Comparison of ENCODE assay signal across 1 cellular context in the genomic region with DNA sequence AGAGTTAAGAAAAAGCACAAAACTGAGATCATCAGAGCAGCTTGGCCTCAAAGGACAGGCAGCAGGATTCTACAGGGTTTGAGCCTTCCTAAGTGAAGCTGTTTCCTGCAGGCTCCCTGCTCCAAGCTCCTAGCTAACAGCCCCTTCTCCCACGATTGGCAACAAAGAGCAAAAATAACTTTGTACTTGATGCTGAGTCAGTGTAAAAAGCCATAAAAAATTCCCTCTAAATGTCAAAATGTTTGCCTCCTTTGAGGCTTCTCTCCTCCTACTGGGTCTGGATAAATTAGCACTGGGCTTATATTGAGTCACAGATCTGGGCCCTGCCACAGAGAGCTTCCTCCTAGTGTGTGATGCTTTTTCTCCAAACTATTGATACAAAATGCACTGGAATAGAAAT.
TF ChIP-seq lines count a peak whose summit lies in the region.

No MANE protein-coding gene starts in this region.

TF ChIP-seq in IMR-90, 13 proteins besides CTCF, POLR2A, EP300 and RAD21:
- no peak for TF ChIP-seq USF2 (IDR thresholded peaks at IDR 0.05; ENCODE audit: low read depth, low read length)
- no peak for TF ChIP-seq CHD1 (IDR thresholded peaks at IDR 0.05; ENCODE audit: low read depth, low read length)
- no peak for TF ChIP-seq MXI1 (IDR thresholded peaks at IDR 0.05; ENCODE audit: borderline replicate concordance, low read depth, low read length)
- no peak for TF ChIP-seq CEBPB (IDR thresholded peaks at IDR 0.05; ENCODE audit: low read depth, low read length)
- no peak for TF ChIP-seq SMC3 (IDR thresholded peaks at IDR 0.05; ENCODE audit: low read depth, low read length)
- TF ChIP-seq ELK1 (IDR thresholded peaks at IDR 0.05; ENCODE audit: borderline replicate concordance, low read depth, low read length): no peak
- no peak for TF ChIP-seq RFX5 (IDR thresholded peaks at IDR 0.05; ENCODE audit: low read depth, low read length)
- no peak for TF ChIP-seq RCOR1 (IDR thresholded peaks at IDR 0.05; ENCODE audit: insufficient replicate concordance, low read length)
- TF ChIP-seq BHLHE40 (IDR thresholded peaks at IDR 0.05; ENCODE audit: low read depth, low read length): no peak
- peak; percentile 67 for TF ChIP-seq MAFK (IDR thresholded peaks at IDR 0.05; ENCODE audit: low read depth, low read length)
- peak; percentile 25; the same call in 1 of the 2 replicates for TF ChIP-seq NFE2L2 (IDR thresholded peaks at IDR 0.05; ENCODE audit: low read depth, low read length)
- TF ChIP-seq FOS (IDR thresholded peaks at IDR 0.05; ENCODE audit: low read depth, low read length): no peak
- no peak for TF ChIP-seq MAZ (IDR thresholded peaks at IDR 0.05; ENCODE audit: borderline replicate concordance, low read depth, low read length)
